Comparison of ENCODE assay signal across 9 cellular contexts in the genomic region with DNA sequence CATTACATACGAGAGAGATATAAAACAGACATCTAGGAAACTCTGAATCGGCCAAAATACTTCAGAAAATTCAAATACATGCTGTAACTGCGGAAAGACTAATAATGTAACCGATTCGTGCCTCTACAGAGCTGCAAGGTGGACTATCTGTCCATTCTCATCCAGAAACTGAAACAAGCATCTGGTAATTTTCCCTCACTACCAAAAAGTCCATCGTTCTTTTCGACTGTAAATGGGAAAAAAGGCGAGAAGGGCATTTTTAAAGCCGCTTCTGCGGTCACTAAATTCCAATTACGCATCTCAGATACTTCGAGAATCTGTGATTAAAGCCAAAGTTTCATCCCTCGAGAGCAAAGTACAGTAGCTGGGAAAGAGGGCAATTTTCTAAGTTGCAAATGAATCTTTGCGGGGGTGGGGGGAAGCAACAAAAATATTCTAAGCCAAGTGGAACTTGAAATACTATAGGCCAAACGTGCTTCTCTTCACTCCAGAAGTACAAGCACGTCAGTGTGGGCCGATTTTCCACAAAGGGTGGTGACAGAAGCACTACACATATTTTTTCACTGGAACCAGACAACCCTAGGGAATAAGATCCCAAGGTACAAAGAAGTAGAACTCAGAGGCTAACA. TPM values are rescaled to one million over a fixed set of nuclear protein-coding genes. Genes with fewer than 3 reads are reported as not detected.
DNase-seq lines count a peak whose midpoint lies in the region; TF ChIP-seq lines count a peak whose summit lies in the region.
"Had no signal": no experiment of that assay in that cellular context is flagged by ENCODE, and none has a peak within 500 bp of the region (broad histone marks: within the 10 kb centered on the region; RNA-seq: fewer than 3 reads in every experiment).

No MANE protein-coding gene starts in this region.

- no peak for TF ChIP-seq POLR2A in esophagus squamous epithelium (IDR thresholded peaks at IDR 0.05)

- DNase-seq in RWPE1 (ENCODE audit: low spot score) (no peak), esophagus squamous epithelium (lab: John Stamatoyannopoulos, UW) (no peak), 8988T (no peak), GM03348 (ENCODE audit: low spot score) (no peak), HUDEP-2 (lab: John Stamatoyannopoulos, UW; ENCODE audit: unreplicated experiment in 76 of 76) (no peak), LoVo (ENCODE audit: low spot score) (no peak)

- POLR2A ChIA-PET in RWPE1 (lab: Yijun Ruan, JAX; ENCODE audit: low non-redundant PET): no interaction called here

- TF ChIP-seq CTCF in GM12875 (IDR thresholded peaks at IDR 0.05; ENCODE audit: borderline replicate concordance, insufficient read depth, low read depth, low read length) (no peak), RWPE1 (conservative IDR thresholded peaks at IDR 0.05; ENCODE audit: low read depth) (no peak), esophagus squamous epithelium (IDR thresholded peaks at IDR 0.05) (no peak)

- H3K27me3 ChIP-seq in esophagus squamous epithelium (no peaks in the 10 kb centered on the region), rectal smooth muscle tissue (ENCODE audit: control insufficient read depth, insufficient read depth, low read length) (no peaks in the 10 kb centered on the region)

- H3K4me1 ChIP-seq in esophagus squamous epithelium: peaks cover 21 to 57% (median 39%) of the 10 kb centered on the region in 3 donors
- peaks cover 14% of the 10 kb centered on the region for H3K4me1 ChIP-seq in rectal smooth muscle tissue (ENCODE audit: control insufficient read depth, insufficient read depth, low read length)

- 0 to 1% methylated on average over 17 of the region's 17 CpGs for WGBS in esophagus squamous epithelium, 2 donors

- H3K36me3 ChIP-seq in esophagus squamous epithelium (peaks cover 0 to 13% (median 7%) of the 10 kb centered on the region in 3 donors), rectal smooth muscle tissue (ENCODE audit: control insufficient read depth, insufficient read depth, low read length) (peaks cover 2% of the 10 kb centered on the region)

- H3K9ac ChIP-seq in rectal smooth muscle tissue (ENCODE audit: low read length): peak overlapping the region; percentile 99

- H3K9me3 ChIP-seq in esophagus squamous epithelium: no peaks in the 10 kb centered on the region

- CTCF ChIA-PET in RWPE1 (lab: Yijun Ruan, JAX): interaction anchor here (0.7 to 1.0 kb wide), 2 partner anchors 18 to 111 kb away, joined by 3 to 4 read pairs; no protein-coding TSS in a partner anchor

- peak overlapping the region; percentile 96 for H3K4me3 ChIP-seq in GM12875 (ENCODE audit: low read depth, low read length)
- H3K4me3 ChIP-seq in esophagus squamous epithelium: peak overlapping the region; percentile 82 to 99 (median 92)
- peak overlapping the region; percentile 99 for H3K4me3 ChIP-seq in rectal smooth muscle tissue (ENCODE audit: low read length)

- H3K27ac ChIP-seq in RWPE1: peak overlapping the region; percentile 95
- H3K27ac ChIP-seq in esophagus squamous epithelium: peak overlapping the region; percentile 93 to 98 (median 96)
- H3K27ac ChIP-seq in rectal smooth muscle tissue (ENCODE audit: low read depth, low read length): peak overlapping the region; percentile 96

- intact Hi-C loops in esophagus squamous epithelium (cut with DNase I): no loop called here

RNA-seq across cellular contexts. Expression of a gene that starts 1.2 kb away (rescaled TPM):
- 100 to 1,000 TPM in 1 of 4 donors, 10 to 100 TPM in 3; 44.2 to 121 (median 60.7) TPM for total RNA-seq in esophagus squamous epithelium

RNA-seq across cellular contexts. Expression of a gene that starts 26.6 kb away (rescaled TPM):
- total RNA-seq in esophagus squamous epithelium: 1 to 10 TPM in 2 of 4 donors, not detected in 2; 1.2 to 1.5 TPM

RNA-seq across cellular contexts. Expression of a gene that starts 33.8 kb away (rescaled TPM):
- 10 to 100 TPM; 36.7 to 91.3 (median 52.2) TPM for total RNA-seq in esophagus squamous epithelium

RNA-seq across cellular contexts. Expression of a gene that starts 41.1 kb away (rescaled TPM):
- total RNA-seq in esophagus squamous epithelium: not detected
- total RNA-seq: T-helper 2 cell treated with Interferon-gamma antibody and Interleukin-4, amounts not matched to agents 100 ng/mL and 5 ng/mL, for 36 hours had no signal
